Comparison of ENCODE assay signal across 1 cellular context in the genomic region with DNA sequence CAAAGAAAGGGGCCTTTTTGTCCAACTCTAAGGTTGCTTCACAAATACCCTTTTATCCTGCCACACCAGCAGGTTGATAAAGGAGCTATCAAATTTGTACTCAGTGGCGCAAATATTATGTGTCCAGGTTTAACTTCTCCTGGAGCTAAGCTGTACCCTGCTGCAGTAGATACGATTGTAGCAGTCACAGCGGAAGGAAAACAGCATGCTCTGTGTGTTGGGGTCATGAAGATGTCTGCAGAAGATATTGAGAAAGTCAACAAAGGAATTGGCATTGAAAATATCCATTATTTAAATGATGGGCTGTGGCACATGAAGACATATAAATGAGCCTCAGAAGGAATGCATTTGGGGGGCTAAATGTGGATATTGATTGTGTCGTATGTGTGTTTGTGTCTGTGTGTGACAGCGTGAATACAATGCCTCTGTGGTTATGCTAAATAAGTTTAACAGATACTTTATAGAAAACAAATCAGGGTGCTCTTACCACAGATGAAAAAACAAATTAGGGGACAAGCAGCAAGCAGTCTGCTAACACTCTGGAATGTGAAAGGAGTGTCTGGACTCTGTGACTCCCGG.
TF ChIP-seq lines count a peak whose summit lies in the region.

No MANE protein-coding gene starts in this region.

TF ChIP-seq in H1, 55 proteins besides CTCF, POLR2A, EP300 and RAD21:
- TF ChIP-seq CHD2 (IDR thresholded peaks at IDR 0.05; ENCODE audit: low read length) (0 out of 2 replicates have a peak, but pooled peaks have one; percentile 1), CTBP2 (IDR thresholded peaks at IDR 0.05; ENCODE audit: borderline replicate concordance, insufficient read depth, insufficient read length, low read length) (no peak)
